In the genomic region with DNA sequence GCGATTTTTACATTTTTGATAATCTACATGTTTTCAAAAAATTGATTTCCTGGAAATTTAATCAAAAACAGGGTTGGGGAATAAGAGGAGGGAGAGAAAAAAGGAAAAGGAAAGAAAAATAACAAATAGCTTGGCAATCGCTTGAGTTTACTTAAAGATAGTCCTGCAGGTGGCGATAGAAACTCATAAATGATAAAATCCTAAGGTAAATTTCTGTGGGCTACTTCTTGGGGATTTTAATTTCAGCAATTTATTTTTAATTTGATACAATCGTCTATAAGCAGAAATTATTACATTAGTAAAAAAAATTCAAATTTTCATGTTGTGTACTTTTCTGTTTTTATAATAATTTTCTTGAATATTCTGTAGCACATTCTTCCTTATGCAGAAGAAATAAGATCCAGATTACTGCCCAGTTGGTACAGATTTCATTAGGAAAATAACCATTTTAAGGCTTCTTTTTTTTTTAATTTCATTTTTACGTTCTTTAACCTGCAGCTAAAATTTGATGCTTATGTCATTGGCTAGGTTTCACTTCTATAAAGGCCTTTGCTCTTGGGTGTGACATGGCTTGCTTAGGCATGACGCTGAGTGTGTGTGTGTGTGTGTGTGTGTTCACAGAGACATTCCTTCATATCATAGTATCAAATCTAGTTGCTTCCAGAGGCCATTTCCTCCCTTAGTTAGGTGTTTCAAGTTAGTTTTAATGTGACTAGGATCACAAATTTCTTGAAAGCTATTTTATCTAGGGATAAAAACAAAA, we compare ENCODE assay signal across 9 cellular contexts.
DNase-seq lines count a peak whose midpoint lies in the region; ATAC-seq, FAIRE-seq and TF ChIP-seq lines count a peak whose summit lies in the region.
"Had no signal": no experiment of that assay in that cellular context is flagged by ENCODE, and none has a peak within 500 bp of the region (broad histone marks: within the 10 kb centered on the region; RNA-seq: fewer than 3 reads in every experiment).

No MANE protein-coding gene starts in this region.

- H3K4me3 Mint-ChIP-seq in astrocyte (ENCODE audit: unreplicated experiment) = no peak overlapping the region
- no peak overlapping the region for H3K4me3 Mint-ChIP-seq in activated CD4-positive, alpha-beta T cell treated with anti-CD3 and anti-CD28 coated beads, Interleukin-2, amount 10 ng/mL, durations not matched to agents 24 days and 14 days
- H3K4me3 Mint-ChIP-seq: stimulated activated naive CD8-positive, alpha-beta T cell treated with anti-CD3 and anti-CD28 coated beads, Interleukin-15, Interleukin-2, amounts not matched to agents 100 ng/mL and 50 ng/mL, for 24 hours had no signal

- ATAC-seq in GM18868 (IDR thresholded peaks at IDR 0.05; ENCODE audit: unreplicated experiment) (peak; percentile 89), lower lobe of right lung (no peak)

- FAIRE-seq in astrocyte (lab: Jason Lieb, UNC) = no peak

- H3K27me3 ChIP-seq in astrocyte (ENCODE audit: insufficient read depth, low read length) (no peaks in the 10 kb centered on the region), lower lobe of right lung (ENCODE audit: low read depth) (no peaks in the 10 kb centered on the region)

- H3K9ac ChIP-seq in astrocyte (ENCODE audit: low read length) = no peak overlapping the region

- H3K27me3 Mint-ChIP-seq in astrocyte (ENCODE audit: low read depth, unreplicated experiment) = no peaks in the 10 kb centered on the region
- H3K27me3 Mint-ChIP-seq in activated CD4-positive, alpha-beta T cell treated with anti-CD3 and anti-CD28 coated beads, Interleukin-2, amount 10 ng/mL, durations not matched to agents 24 days and 14 days = no peaks in the 10 kb centered on the region
- H3K27me3 Mint-ChIP-seq: stimulated activated naive CD8-positive, alpha-beta T cell treated with anti-CD3 and anti-CD28 coated beads, Interleukin-15, Interleukin-2, amounts not matched to agents 100 ng/mL and 50 ng/mL, for 24 hours had no signal

- H3K36me3 Mint-ChIP-seq in astrocyte (ENCODE audit: low read depth, unreplicated experiment) = no peaks in the 10 kb centered on the region
- peaks cover 4% of the 10 kb centered on the region for H3K36me3 Mint-ChIP-seq in activated CD4-positive, alpha-beta T cell treated with anti-CD3 and anti-CD28 coated beads, Interleukin-2, amount 10 ng/mL, durations not matched to agents 24 days and 14 days (ENCODE audit: low read depth)

- H2AFZ ChIP-seq in astrocyte (ENCODE audit: low read depth, low read length) = no peak overlapping the region

- H3K79me2 ChIP-seq in astrocyte (ENCODE audit: insufficient read depth, low read length) = no peaks in the 10 kb centered on the region

- DNase-seq in astrocyte (ENCODE audit: low read depth) = no peak
- no peak for DNase-seq in lower lobe of right lung
- no peak for DNase-seq in activated CD4-positive, alpha-beta T cell treated with anti-CD3 and anti-CD28 coated beads, Interleukin-2, amount 10 ng/mL, durations not matched to agents 24 days and 14 days
- no peak for DNase-seq in GF-D8 (lab: John Stamatoyannopoulos, UW)
- DNase-seq in SKM-1 (lab: John Stamatoyannopoulos, UW; ENCODE audit: unreplicated experiment) = no peak

- H3K9me3 Mint-ChIP-seq in astrocyte (ENCODE audit: unreplicated experiment) = no peaks in the 10 kb centered on the region
- no peaks in the 10 kb centered on the region for H3K9me3 Mint-ChIP-seq in activated CD4-positive, alpha-beta T cell treated with anti-CD3 and anti-CD28 coated beads, Interleukin-2, amount 10 ng/mL, durations not matched to agents 24 days and 14 days
- H3K9me3 Mint-ChIP-seq: stimulated activated naive CD8-positive, alpha-beta T cell treated with anti-CD3 and anti-CD28 coated beads, Interleukin-15, Interleukin-2, amounts not matched to agents 100 ng/mL and 50 ng/mL, for 24 hours had no signal

- no peaks in the 10 kb centered on the region for H3K9me3 ChIP-seq in astrocyte (ENCODE audit: insufficient read depth, low read depth, low read length)
- H3K9me3 ChIP-seq in lower lobe of right lung = no peaks in the 10 kb centered on the region

- H4K20me1 ChIP-seq in astrocyte (ENCODE audit: insufficient read depth, low read length) = no peaks in the 10 kb centered on the region

- H3K27ac Mint-ChIP-seq in astrocyte (ENCODE audit: unreplicated experiment) = no peak overlapping the region
- H3K27ac Mint-ChIP-seq in activated CD4-positive, alpha-beta T cell treated with anti-CD3 and anti-CD28 coated beads, Interleukin-2, amount 10 ng/mL, durations not matched to agents 24 days and 14 days = no peak overlapping the region
- H3K27ac Mint-ChIP-seq: stimulated activated naive CD8-positive, alpha-beta T cell treated with anti-CD3 and anti-CD28 coated beads, Interleukin-15, Interleukin-2, amounts not matched to agents 100 ng/mL and 50 ng/mL, for 24 hours had no signal

- H3K36me3 ChIP-seq in astrocyte (ENCODE audit: insufficient read depth, low read length) (no peaks in the 10 kb centered on the region), lower lobe of right lung (peaks cover 7% of the 10 kb centered on the region)

- H3K27ac ChIP-seq in 22Rv1 = no peak overlapping the region
- H3K27ac ChIP-seq in astrocyte (ENCODE audit: low read depth, low read length) = no peak overlapping the region
- H3K27ac ChIP-seq in lower lobe of right lung = no peak overlapping the region

- no peak overlapping the region for H3K4me2 ChIP-seq in astrocyte (ENCODE audit: low read length)

- TF ChIP-seq CTCF in 22Rv1 (IDR thresholded peaks at IDR 0.05) (peak; percentile 74), LNCAP (IDR thresholded peaks at IDR 0.05) (peak; percentile 61), astrocyte (IDR thresholded peaks at IDR 0.05; ENCODE audit: insufficient read depth, low read depth, low read length) (peak; percentile 28), lower lobe of right lung (IDR thresholded peaks at IDR 0.05) (peak; percentile 37)

- H3K4me1 ChIP-seq in astrocyte (ENCODE audit: insufficient read depth, low read length) (no peaks in the 10 kb centered on the region), lower lobe of right lung (peaks cover 22% of the 10 kb centered on the region)

- peaks cover 4% of the 10 kb centered on the region for H3K4me1 Mint-ChIP-seq in astrocyte (ENCODE audit: low read depth, unreplicated experiment)
- H3K4me1 Mint-ChIP-seq in activated CD4-positive, alpha-beta T cell treated with anti-CD3 and anti-CD28 coated beads, Interleukin-2, amount 10 ng/mL, durations not matched to agents 24 days and 14 days = no peaks in the 10 kb centered on the region

- H3K4me3 ChIP-seq in astrocyte (ENCODE audit: insufficient read depth, low read depth, low read length) (no peak overlapping the region), lower lobe of right lung (no peak overlapping the region)

- intact Hi-C loops in lower lobe of right lung (cut with DNase I) = no loop called here
- intact Hi-C loops in activated CD4-positive, alpha-beta T cell treated with anti-CD3 and anti-CD28 coated beads, Interleukin-2, amount 10 ng/mL, durations not matched to agents 24 days and 14 days (cut with micrococcal nuclease) = no loop called here
